Comparison of ENCODE assay signal across 16 cellular contexts in genomic region chr2:215946581-215946980, GRCh38.
DNase-seq lines count a peak whose midpoint lies in the region; ATAC-seq, FAIRE-seq and TF ChIP-seq lines count a peak whose summit lies in the region.
"Had no signal": no experiment of that assay in that cellular context is flagged by ENCODE, and none has a peak within 500 bp of the region (broad histone marks: within the 10 kb centered on the region; RNA-seq: fewer than 3 reads in every experiment).

No MANE protein-coding gene starts in this region.

- intact Hi-C loops in left cardiac atrium (cut with DNase I): no loop called here

- peak; percentile 30 for FAIRE-seq in H54 (lab: Jason Lieb, UNC)
- FAIRE-seq: GM19239, HepG2 had no signal

- TF ChIP-seq POLR2A in H54 (IDR thresholded peaks at IDR 0.05; ENCODE audit: low read depth, low read length): no peak

- no peak for TF ChIP-seq CTCF in GM13977 (IDR thresholded peaks at IDR 0.05; ENCODE audit: extremely low read depth, insufficient read depth, missing control alignments)

- in situ Hi-C loops in GM13977 (cut with MboI; ENCODE audit: low pct_unique_long_range_greater_than_20kb, low sequenced_read_pairs, unreplicated experiment): no loop called here

- ATAC-seq in GM21360 (IDR thresholded peaks at IDR 0.05; ENCODE audit: unreplicated experiment): no peak
- no peak for ATAC-seq in left cardiac atrium
- ATAC-seq: CD8-positive, alpha-beta T cell; GM23338; HCT116; HepG2 had no signal

- DNase-seq in DMS 273 treated with DMSO at 0.1 percent for 48 hours (lab: John Stamatoyannopoulos, UW) (peak; percentile 25), H54 (ENCODE audit: insufficient read length, low spot score) (no peak), NCI-H446 treated with DMSO at 0.1 percent for 48 hours (lab: John Stamatoyannopoulos, UW) (peak; percentile 65), left cardiac atrium (no peak), GM13977 (ENCODE audit: low spot score) (no peak)
- DNase-seq: Calu3; CD8-positive, alpha-beta T cell; GDM1; H7; HFFc6; KG1 had no signal

Comparison
In these comparisons a context has a peak if more than half of its experiments do, and no peak if none do; other contexts are left out.
1. DNase-seq: peak in DMS 273 treated with DMSO at 0.1 percent for 48 hours (single experiment) and NCI-H446 treated with DMSO at 0.1 percent for 48 hours (single experiment); none in H54 (single experiment), left cardiac atrium (single experiment) and GM13977 (single experiment).